40 cellular contexts compared by ENCODE assay signal in genomic region chr10:117780411-117780810, GRCh38.
"Had no signal": no experiment of that assay in that cellular context is flagged by ENCODE, and none has a peak within 500 bp of the region (broad histone marks: within the 10 kb centered on the region; RNA-seq: fewer than 3 reads in every experiment).

No MANE protein-coding gene starts in this region.

- H3K9me3 Mint-ChIP-seq: activated naive CD4-positive, alpha-beta T cell treated with anti-CD3 and anti-CD28 coated beads for 36 hours; activated naive CD4-positive, alpha-beta T cell treated with anti-CD3 and anti-CD28 coated beads, Interleukin-2, amount 10 ng/mL, durations not matched to agents 7 days and 5 days; activated naive CD4-positive, alpha-beta T cell treated with anti-CD3 and anti-CD28 coated beads, Interleukin-2, amount 50 U/mL, for 24 hours; activated naive CD8-positive, alpha-beta T cell treated with anti-CD3 and anti-CD28 coated beads for 36 hours; activated naive CD8-positive, alpha-beta T cell treated with anti-CD3 and anti-CD28 coated beads, Interleukin-2, amount 10 ng/mL, durations not matched to agents 7 days and 5 days; activated T-cell treated with anti-CD3 and anti-CD28 coated beads, Interleukin-2, amount 50 U/mL, for 24 hours; activated T-cell treated with anti-CD3 and anti-CD28 coated beads, Interleukin-2, amount 50 U/mL, for 4 hours; activated T-helper 1 cell treated with anti-CD3 and anti-CD28 coated beads, Interleukin-12 subunit alpha, Interleukin-12 subunit beta, Interleukin-2, Interleukin-4 antibody, amounts not matched to agents 30 ng/mL and 10 ng/mL and 1 ng/mL, durations not matched to agents 14 hours and 24 hours and 36 hours; activated T-helper 17 cell treated with anti-CD3 and anti-CD28 coated beads, Interleukin-2, amount 50 U/mL, for 72 hours; activated T-helper 2 cell treated with anti-CD3 and anti-CD28 coated beads, Interferon-gamma antibody, Interleukin-2, Interleukin-4, amounts not matched to agents 10 μg/mL and 5 μg/mL and 100 μg/mL, durations not matched to agents 14 hours and 24 hours and 36 hours; central memory CD8-positive, alpha-beta T cell had no signal

- H3K36me3 ChIP-seq: adrenal gland, ascending aorta, brain microvascular endothelial cell, breast epithelium, cardiac muscle cell had no signal

- H3K4me1 Mint-ChIP-seq: activated naive CD4-positive, alpha-beta T cell treated with anti-CD3 and anti-CD28 coated beads, Interleukin-2, amount 10 ng/mL, durations not matched to agents 7 days and 5 days; activated naive CD4-positive, alpha-beta T cell treated with anti-CD3 and anti-CD28 coated beads, Interleukin-2, amount 50 U/mL, for 24 hours; activated naive CD8-positive, alpha-beta T cell treated with anti-CD3 and anti-CD28 coated beads for 36 hours; activated naive CD8-positive, alpha-beta T cell treated with anti-CD3 and anti-CD28 coated beads, Interleukin-2, amount 10 ng/mL, durations not matched to agents 7 days and 5 days; activated naive CD8-positive, alpha-beta T cell treated with anti-CD3 and anti-CD28 coated beads, Interleukin-2, amount 50 U/mL, for 24 hours; activated T-helper 17 cell treated with anti-CD3 and anti-CD28 coated beads, Interleukin-2, amount 50 U/mL, for 72 hours; central memory CD8-positive, alpha-beta T cell had no signal

- H3K27me3 Mint-ChIP-seq: activated naive CD4-positive, alpha-beta T cell treated with anti-CD3 and anti-CD28 coated beads, Interleukin-2, amount 10 ng/mL, durations not matched to agents 7 days and 5 days; activated naive CD4-positive, alpha-beta T cell treated with anti-CD3 and anti-CD28 coated beads, Interleukin-2, amount 50 U/mL, for 24 hours; activated naive CD8-positive, alpha-beta T cell; activated T-cell treated with anti-CD3 and anti-CD28 coated beads, Interleukin-2, amount 50 U/mL, for 24 hours; central memory CD8-positive, alpha-beta T cell had no signal

- FAIRE-seq: astrocyte, bronchial epithelial cell had no signal

- H3K4me3 ChIP-seq: adrenal gland, ascending aorta, body of pancreas, breast epithelium, cardiac muscle cell had no signal

- ATAC-seq: activated naive CD4-positive, alpha-beta T cell treated with anti-CD3 and anti-CD28 coated beads, Interleukin-2, amount 50 U/mL, for 72 hours; activated naive CD8-positive, alpha-beta T cell treated with anti-CD3 and anti-CD28 coated beads, Interleukin-2, amount 50 U/mL, for 24 hours; activated T-cell treated with anti-CD3 and anti-CD28 coated beads, Interleukin-2, amount 50 U/mL, for 4 hours; activated T-cell treated with anti-CD3 and anti-CD28 coated beads, Interleukin-2, amount 50 U/mL, for 72 hours; activated T-helper 17 cell treated with anti-CD3 and anti-CD28 coated beads, Interleukin-2, amount 50 U/mL, for 72 hours; body of pancreas had no signal

- H3K4me1 ChIP-seq: adrenal gland, ascending aorta, body of pancreas, breast epithelium had no signal

- H3K9me3 ChIP-seq: adrenal gland, ascending aorta, body of pancreas, breast epithelium had no signal

- H3K4me3 Mint-ChIP-seq: activated naive CD4-positive, alpha-beta T cell treated with anti-CD3 and anti-CD28 coated beads for 36 hours; activated naive CD4-positive, alpha-beta T cell treated with anti-CD3 and anti-CD28 coated beads, Interleukin-2, amount 10 ng/mL, durations not matched to agents 7 days and 5 days; activated naive CD4-positive, alpha-beta T cell treated with anti-CD3 and anti-CD28 coated beads, Interleukin-2, amount 50 U/mL, for 24 hours; activated naive CD8-positive, alpha-beta T cell; activated naive CD8-positive, alpha-beta T cell treated with anti-CD3 and anti-CD28 coated beads for 36 hours; activated naive CD8-positive, alpha-beta T cell treated with anti-CD3 and anti-CD28 coated beads, Interleukin-2, amount 10 ng/mL, durations not matched to agents 7 days and 5 days; activated naive CD8-positive, alpha-beta T cell treated with anti-CD3 and anti-CD28 coated beads, Interleukin-2, amount 50 U/mL, for 24 hours; activated T-cell treated with anti-CD3 and anti-CD28 coated beads, Interleukin-2, amount 50 U/mL, for 24 hours; activated T-cell treated with anti-CD3 and anti-CD28 coated beads, Interleukin-2, amount 50 U/mL, for 4 hours; activated T-cell treated with anti-CD3 and anti-CD28 coated beads, Interleukin-2, amount 50 U/mL, for 72 hours; activated T-helper 1 cell treated with anti-CD3 and anti-CD28 coated beads, Interleukin-12 subunit alpha, Interleukin-12 subunit beta, Interleukin-2, Interleukin-4 antibody, amounts not matched to agents 30 ng/mL and 10 ng/mL and 1 ng/mL, durations not matched to agents 14 hours and 24 hours and 36 hours; activated T-helper 17 cell treated with anti-CD3 and anti-CD28 coated beads, Interleukin-2, amount 50 U/mL, for 72 hours; brain; central memory CD8-positive, alpha-beta T cell had no signal

- H3K27ac ChIP-seq: adrenal gland, ascending aorta, body of pancreas, brain microvascular endothelial cell, breast epithelium, cardiac muscle cell had no signal

- H3K27me3 ChIP-seq: adrenal gland, ascending aorta, body of pancreas, brain microvascular endothelial cell, breast epithelium had no signal

- H3K27ac Mint-ChIP-seq: activated naive CD4-positive, alpha-beta T cell treated with anti-CD3 and anti-CD28 coated beads for 36 hours; activated naive CD4-positive, alpha-beta T cell treated with anti-CD3 and anti-CD28 coated beads, Interleukin-2, amount 10 ng/mL, durations not matched to agents 7 days and 5 days; activated naive CD4-positive, alpha-beta T cell treated with anti-CD3 and anti-CD28 coated beads, Interleukin-2, amount 50 U/mL, for 24 hours; activated naive CD4-positive, alpha-beta T cell treated with anti-CD3 and anti-CD28 coated beads, Interleukin-2, amount 50 U/mL, for 72 hours; activated naive CD8-positive, alpha-beta T cell; activated naive CD8-positive, alpha-beta T cell treated with anti-CD3 and anti-CD28 coated beads for 36 hours; activated naive CD8-positive, alpha-beta T cell treated with anti-CD3 and anti-CD28 coated beads, Interleukin-2, amount 10 ng/mL, durations not matched to agents 7 days and 5 days; activated naive CD8-positive, alpha-beta T cell treated with anti-CD3 and anti-CD28 coated beads, Interleukin-2, amount 50 U/mL, for 24 hours; activated T-cell treated with anti-CD3 and anti-CD28 coated beads, Interleukin-2, amount 50 U/mL, for 24 hours; activated T-cell treated with anti-CD3 and anti-CD28 coated beads, Interleukin-2, amount 50 U/mL, for 72 hours; activated T-helper 1 cell treated with anti-CD3 and anti-CD28 coated beads, Interleukin-12 subunit alpha, Interleukin-12 subunit beta, Interleukin-2, Interleukin-4 antibody, amounts not matched to agents 30 ng/mL and 10 ng/mL and 1 ng/mL, durations not matched to agents 14 hours and 24 hours and 36 hours; activated T-helper 17 cell treated with anti-CD3 and anti-CD28 coated beads, Interleukin-2, amount 50 U/mL, for 72 hours; activated T-helper 2 cell treated with anti-CD3 and anti-CD28 coated beads, Interferon-gamma antibody, Interleukin-2, Interleukin-4, amounts not matched to agents 10 μg/mL and 5 μg/mL and 100 μg/mL, durations not matched to agents 14 hours and 24 hours and 36 hours; brain had no signal

- H3K36me3 Mint-ChIP-seq: activated naive CD4-positive, alpha-beta T cell treated with anti-CD3 and anti-CD28 coated beads, Interleukin-2, amount 10 ng/mL, durations not matched to agents 7 days and 5 days; activated naive CD4-positive, alpha-beta T cell treated with anti-CD3 and anti-CD28 coated beads, Interleukin-2, amount 50 U/mL, for 24 hours; activated naive CD4-positive, alpha-beta T cell treated with anti-CD3 and anti-CD28 coated beads, Interleukin-2, amount 50 U/mL, for 72 hours; activated naive CD8-positive, alpha-beta T cell; activated naive CD8-positive, alpha-beta T cell treated with anti-CD3 and anti-CD28 coated beads for 36 hours; activated naive CD8-positive, alpha-beta T cell treated with anti-CD3 and anti-CD28 coated beads, Interleukin-2, amount 10 ng/mL, durations not matched to agents 7 days and 5 days; brain had no signal

- DNase-seq: activated effector memory CD4-positive, alpha-beta T cell treated with anti-CD3 and anti-CD28 coated beads, Interleukin-2, amount 50 U/mL, for 16 hours; activated effector memory CD4-positive, alpha-beta T cell treated with Interleukin-2 at 50 U/mL for 16 hours; activated gamma-delta T cell; activated gamma-delta T cell treated with Interleukin-2 at 50 U/mL for 16 hours; activated naive CD4-positive, alpha-beta T cell; activated naive CD4-positive, alpha-beta T cell treated with anti-CD3 and anti-CD28 coated beads for 36 hours; activated naive CD4-positive, alpha-beta T cell treated with anti-CD3 and anti-CD28 coated beads, Interleukin-2, amount 10 ng/mL, durations not matched to agents 7 days and 5 days; activated naive CD4-positive, alpha-beta T cell treated with anti-CD3 and anti-CD28 coated beads, Interleukin-2, amount 50 U/mL, for 16 hours; activated naive CD4-positive, alpha-beta T cell treated with Interleukin-2 at 50 U/mL for 16 hours; activated naive CD8-positive, alpha-beta T cell treated with anti-CD3 and anti-CD28 coated beads for 36 hours; activated naive CD8-positive, alpha-beta T cell treated with anti-CD3 and anti-CD28 coated beads, Interleukin-2, amount 10 ng/mL, durations not matched to agents 7 days and 5 days; activated naive CD8-positive, alpha-beta T cell treated with anti-CD3 and anti-CD28 coated beads, Interleukin-2, amount 50 U/mL, for 24 hours; activated T-cell treated with anti-CD3 and anti-CD28 coated beads, Interleukin-2, amount 50 U/mL, for 1 hour; activated T-cell treated with anti-CD3 and anti-CD28 coated beads, Interleukin-2, amount 50 U/mL, for 24 hours; activated T-cell treated with anti-CD3 and anti-CD28 coated beads, Interleukin-2, amount 50 U/mL, for 4 hours; activated T-cell treated with anti-CD3 and anti-CD28 coated beads, Interleukin-2, amount 50 U/mL, for 48 hours; activated T-cell treated with anti-CD3 and anti-CD28 coated beads, Interleukin-2, amount 50 U/mL, for 72 hours; adrenal gland; amniotic stem cell; amygdala; anterior cingulate cortex; aorta; body of pancreas; brain microvascular endothelial cell; caudate nucleus; central memory CD4-positive, alpha-beta T cell; cerebellar nuclear complex had no signal
